Comparison of ENCODE assay signal across 8 cellular contexts in genomic region chr17:740240-741055, GRCh38. TPM values are rescaled to one million over a fixed set of nuclear protein-coding genes. Genes with fewer than 3 reads are reported as not detected.
DNase-seq lines count a peak whose midpoint lies in the region; ATAC-seq and TF ChIP-seq lines count a peak whose summit lies in the region.

No MANE protein-coding gene starts in this region.

- no peak for TF ChIP-seq CTCF in lung (IDR thresholded peaks at IDR 0.05; ENCODE audit: control extremely low read depth, extremely low read depth)

- H3K4me3 ChIP-seq in lung: no peak overlapping the region

- peak overlapping the region in 1 of 2 donors; percentile 15 for H3K27ac ChIP-seq in lung (ENCODE audit: low read depth in 1 of 2, low read length in 1 of 2)

- peaks cover 0 to 36% of the 10 kb centered on the region in 2 donors for H3K36me3 ChIP-seq in lung (ENCODE audit: control insufficient read depth in 2 of 2, insufficient read depth in 2 of 2, low read length in 2 of 2)

- peak; percentile 52 for DNase-seq in SKM-1 (lab: John Stamatoyannopoulos, UW; ENCODE audit: unreplicated experiment)
- peak; percentile 46 for DNase-seq in lung (ENCODE audit: low spot score)
- DNase-seq in NCI-H774 (lab: John Stamatoyannopoulos, UW): no peak
- no peak for DNase-seq in NCI-H526 (lab: John Stamatoyannopoulos, UW)
- DNase-seq in NCI-H2081 (lab: John Stamatoyannopoulos, UW): no peak

- H3K9me3 ChIP-seq in lung (ENCODE audit: control insufficient read depth in 2 of 2, insufficient read depth in 1 of 2, low read length in 1 of 2): no peaks in the 10 kb centered on the region

- no peaks in the 10 kb centered on the region for H3K4me1 ChIP-seq in lung (ENCODE audit: control insufficient read depth in 2 of 2, insufficient read depth in 2 of 2, low read length in 2 of 2)

- WGBS in lung, 2 donors: 38 to 68% methylated on average over 19 of the region's 19 CpGs

- no peaks in the 10 kb centered on the region for H3K27me3 ChIP-seq in lung (ENCODE audit: control insufficient read depth, insufficient read depth)

- ATAC-seq in GM18861 (IDR thresholded peaks at IDR 0.05; ENCODE audit: unreplicated experiment) (peak; percentile 68), HG02840 (IDR thresholded peaks at IDR 0.05; ENCODE audit: low FRiP score, unreplicated experiment) (peak; percentile 69), lung (ENCODE audit: insufficient read depth, low FRiP score) (peak; percentile 62), GM18519 (IDR thresholded peaks at IDR 0.05; ENCODE audit: low FRiP score, unreplicated experiment) (no peak)

RNA-seq across cellular contexts. Expression of gene TLCD3A, which starts 8.1 kb away (rescaled TPM):
- total RNA-seq in lung: 10 to 100 TPM; 11.9 to 16.2 TPM
- polyA plus RNA-seq in lung: 10 to 100 TPM in 1 of 2 donors, 1 to 10 TPM in 1; 8.4 to 10.0 TPM

RNA-seq across cellular contexts. Expression of gene GEMIN4, which starts 11.6 kb away (rescaled TPM):
- total RNA-seq in lung: 10 to 100 TPM; 16.7 to 21.7 TPM
- 10 to 100 TPM in 1 of 2 donors, 1 to 10 TPM in 1; 8.5 to 11.8 TPM for polyA plus RNA-seq in lung

RNA-seq across cellular contexts. Expression of gene VPS53, which starts 25.8 kb away (rescaled TPM):
- total RNA-seq in lung: 10 to 100 TPM; 34.7 to 74.7 TPM
- polyA plus RNA-seq in lung: 10 to 100 TPM; 11.9 to 14.1 TPM

RNA-seq across cellular contexts. Expression of gene GLOD4, which starts 41.6 kb away (rescaled TPM):
- total RNA-seq in lung: 10 to 100 TPM; 39.9 to 60.3 TPM
- 10 to 100 TPM; 31.9 to 36.9 TPM for polyA plus RNA-seq in lung

RNA-seq across cellular contexts. Expression of gene MRM3, which starts 41.7 kb away (rescaled TPM):
- 10 to 100 TPM; 12.5 to 16.3 TPM for total RNA-seq in lung
- 10 to 100 TPM; 10.4 to 13.8 TPM for polyA plus RNA-seq in lung

Comparison
In these comparisons a context has a peak if more than half of its experiments do, and no peak if none do; other contexts are left out.
1. DNase-seq: peak in SKM-1 (single experiment) and lung (single experiment); none in NCI-H774 (single experiment), NCI-H526 (0 of 2) and NCI-H2081 (0 of 2).